ENCODE assay signal across 9 cellular contexts in genomic region chr14:102819176-102819628, GRCh38. TPM values are rescaled to one million over a fixed set of nuclear protein-coding genes. Genes with fewer than 3 reads are reported as not detected.
DNase-seq lines count a peak whose midpoint lies in the region; ATAC-seq and TF ChIP-seq lines count a peak whose summit lies in the region.
"Had no signal": no experiment of that assay in that cellular context is flagged by ENCODE, and none has a peak within 500 bp of the region (broad histone marks: within the 10 kb centered on the region; RNA-seq: fewer than 3 reads in every experiment).

No MANE protein-coding gene starts in this region.

- H3K4me3 Mint-ChIP-seq in T-cell (peak overlapping the region; percentile 59 to 72 (median 66)), chondrocyte (ENCODE audit: unreplicated experiment) (no peak overlapping the region)
- H3K4me3 Mint-ChIP-seq: neural crest cell had no signal

- TF ChIP-seq CTCF in chondrocyte (IDR thresholded peaks at IDR 0.05) = no peak

- H3K27me3 Mint-ChIP-seq in T-cell (no peaks in the 10 kb centered on the region), chondrocyte (ENCODE audit: low read depth) (no peaks in the 10 kb centered on the region)

- H3K27ac Mint-ChIP-seq in T-cell (peak overlapping the region; percentile 79 to 86), chondrocyte (ENCODE audit: unreplicated experiment) (peak overlapping the region; percentile 10)

- peak; percentile 51 for TF ChIP-seq POLR2A in GM19099 (IDR thresholded peaks at IDR 0.05; ENCODE audit: extremely low read depth, insufficient read length, low read depth)

- H3K4me1 Mint-ChIP-seq in T-cell (peaks cover 82 to 87% (median 85%) of the 10 kb centered on the region in 3 donors), chondrocyte (ENCODE audit: low read depth) (peaks cover 8% of the 10 kb centered on the region)

- ATAC-seq in HG03025 (IDR thresholded peaks at IDR 0.05; ENCODE audit: low FRiP score, unreplicated experiment) = peak; percentile 54
- peak; percentile 55 to 85 (median 73) for ATAC-seq in T-cell (replicated peaks in 1 of 4)

- CTCF ChIA-PET in T-cell (lab: Charles Lee) = no interaction called here

- H3K36me3 Mint-ChIP-seq in T-cell (peaks cover 16% of the 10 kb centered on the region), chondrocyte (ENCODE audit: low read depth) (peaks cover 10% of the 10 kb centered on the region)

- H3K9me3 Mint-ChIP-seq in T-cell = no peaks in the 10 kb centered on the region
- no peaks in the 10 kb centered on the region for H3K9me3 Mint-ChIP-seq in chondrocyte (ENCODE audit: low read depth)
- H3K9me3 Mint-ChIP-seq: neural crest cell had no signal

- POLR2A ChIA-PET in T-cell (lab: Charles Lee) = interaction anchor here in 1 of 2 donors (0.6 kb wide), 1 partner anchor 35 kb away, joined by 10 read pairs; no protein-coding TSS in a partner anchor

- peak in 30 of 34 experiments; percentile 10 to 51 (median 28) for DNase-seq in T-cell
- DNase-seq in chondrocyte (ENCODE audit: low spot score) = no peak
- DNase-seq in stimulated activated CD4-positive, alpha-beta T cell treated with anti-CD3 and anti-CD28 coated beads, TNF-alpha, amount 100 ng/mL, for 4 hours (ENCODE audit: low read depth in 3 of 3) = peak; percentile 22 to 31 (median 26)
- DNase-seq in NK-92 treated with Interleukin-12 subunit alpha and Interleukin-12 subunit beta, amount 100 ng/mL, for 24 hours (lab: John Stamatoyannopoulos, UW) = no peak
- no peak for DNase-seq in NCI-H2081 treated with DMSO at 0.1 percent for 48 hours (lab: John Stamatoyannopoulos, UW)
- DNase-seq in hypothalamus (lab: John Stamatoyannopoulos, UW) = no peak

RNA-seq across cellular contexts. Expression of gene TRAF3, which starts 42.0 kb away (rescaled TPM):
- total RNA-seq in T-cell (10 to 100 TPM; 29.6 to 46.1 (median 35.7) TPM), chondrocyte (15.0 to 20.1 TPM (median 18.4 TPM) in 3 replicates)

Comparison
In these comparisons a context has a peak if more than half of its experiments do, and no peak if none do; other contexts are left out.
1. DNase-seq: peak in T-cell (30 of 34) and stimulated activated CD4-positive, alpha-beta T cell treated with anti-CD3 and anti-CD28 coated beads, TNF-alpha, amount 100 ng/mL, for 4 hours (3 of 3); none in chondrocyte (single experiment), NK-92 treated with Interleukin-12 subunit alpha and Interleukin-12 subunit beta, amount 100 ng/mL, for 24 hours (single experiment), NCI-H2081 treated with DMSO at 0.1 percent for 48 hours (single experiment) and hypothalamus (0 of 51).